Comparison of ENCODE assay signal across 12 cellular contexts in genomic region chr17:45093444-45094110, GRCh38. TPM values are rescaled to one million over a fixed set of nuclear protein-coding genes. Genes with fewer than 3 reads are reported as not detected.
DNase-seq lines count a peak whose midpoint lies in the region; ATAC-seq and TF ChIP-seq lines count a peak whose summit lies in the region.
"Had no signal": no experiment of that assay in that cellular context is flagged by ENCODE, and none has a peak within 500 bp of the region (broad histone marks: within the 10 kb centered on the region; RNA-seq: fewer than 3 reads in every experiment).

No MANE protein-coding gene starts in this region.

- H3K27me3 ChIP-seq in adipocyte (replicated peaks; ENCODE audit: control insufficient read depth, insufficient read depth, low read length) = no peaks in the 10 kb centered on the region
- H3K27me3 ChIP-seq in trophoblast cell (ENCODE audit: insufficient read depth, low read length) = no peaks in the 10 kb centered on the region

- WGBS in trophoblast cell (ENCODE audit: extremely low coverage, insufficient coverage, insufficient read length) = no CpG with 5 or more reads among the region's 13 CpGs

- H4K91ac ChIP-seq in trophoblast cell (ENCODE audit: low read depth, low read length) = no peak overlapping the region

- no peak overlapping the region for H3K4ac ChIP-seq in trophoblast cell (ENCODE audit: low read depth, low read length)

- TF ChIP-seq CTCF in 22Rv1 (IDR thresholded peaks at IDR 0.05) (no peak), GM20000 (IDR thresholded peaks at IDR 0.05; ENCODE audit: extremely low read depth, missing control alignments) (no peak)

- H3K79me2 ChIP-seq in trophoblast cell (ENCODE audit: control insufficient read depth, insufficient read depth, low read length, poor library complexity) = no peaks in the 10 kb centered on the region

- H3K4me3 ChIP-seq in adipocyte (ENCODE audit: low read length) (peak overlapping the region; percentile 14), trophoblast cell (ENCODE audit: low read depth, low read length) (no peak overlapping the region)

- H3K4me2 ChIP-seq in trophoblast cell (ENCODE audit: low read length) = no peak overlapping the region

- H2BK120ac ChIP-seq in trophoblast cell (ENCODE audit: insufficient read depth, low read length, poor library complexity) = no peak overlapping the region

- no peak overlapping the region for H4K8ac ChIP-seq in trophoblast cell (ENCODE audit: low read depth, low read length)

- ATAC-seq in HG02798 (IDR thresholded peaks at IDR 0.05; ENCODE audit: poor library complexity, unreplicated experiment) (no peak), GM18502 (IDR thresholded peaks at IDR 0.05; ENCODE audit: poor library complexity, unreplicated experiment) (no peak)

- H2BK5ac ChIP-seq in trophoblast cell (ENCODE audit: low read depth, low read length, poor library complexity) = no peak overlapping the region

- H3K9ac ChIP-seq in adipocyte (ENCODE audit: low read length) = peak overlapping the region; percentile 75
- no peak overlapping the region for H3K9ac ChIP-seq in trophoblast cell (ENCODE audit: low read length)

- no peak overlapping the region for H2AK5ac ChIP-seq in trophoblast cell (ENCODE audit: low read length)

- no peak overlapping the region for H4K12ac ChIP-seq in trophoblast cell (ENCODE audit: low read depth, low read length)

- peak overlapping the region; percentile 32 for H3K27ac ChIP-seq in 22Rv1
- H3K27ac ChIP-seq in trophoblast cell (ENCODE audit: low read depth, low read length) = peak overlapping the region; percentile 4

- no peak for DNase-seq in adipocyte (ENCODE audit: low read depth)
- DNase-seq in globus pallidus (ENCODE audit: low spot score) = peak; percentile 29
- peak; percentile 27 to 49 for DNase-seq in trophoblast cell
- no peak for DNase-seq in GM20000 (ENCODE audit: low spot score)
- DNase-seq in mucosa of gallbladder (ENCODE audit: low spot score) = no peak
- DNase-seq: activated CD4-positive, alpha-beta T cell treated with anti-CD3 and anti-CD28 coated beads, Interleukin-2, amount 50 U/mL, for 1 hour; AML-193; MV-4-11; OCI-M1 had no signal

- no peak overlapping the region for H3K14ac ChIP-seq in trophoblast cell (ENCODE audit: low read length)

- H2AFZ ChIP-seq in trophoblast cell (ENCODE audit: insufficient read depth, low read length, poor library complexity) = no peak overlapping the region

- H2BK12ac ChIP-seq in trophoblast cell (ENCODE audit: low read length) = peak overlapping the region; percentile 23

- H3K36me3 ChIP-seq in adipocyte (ENCODE audit: control insufficient read depth, insufficient read depth, low read length, severe bottlenecking) = peaks cover 80% of the 10 kb centered on the region
- H3K36me3 ChIP-seq in trophoblast cell (ENCODE audit: control insufficient read depth in 1 of 2, insufficient read depth in 2 of 2, low read length in 2 of 2) = peaks cover 70 to 75% of the 10 kb centered on the region in 2 experiments

- no peak overlapping the region for H3K18ac ChIP-seq in trophoblast cell (ENCODE audit: low read length)

- H3K9me3 ChIP-seq in adipocyte (ENCODE audit: control insufficient read depth, low read length) = no peaks in the 10 kb centered on the region
- no peaks in the 10 kb centered on the region for H3K9me3 ChIP-seq in trophoblast cell (ENCODE audit: insufficient read depth, low read depth, low read length)

- no peak overlapping the region for H3K23ac ChIP-seq in trophoblast cell (ENCODE audit: low read length)

- no peaks in the 10 kb centered on the region for H3K79me1 ChIP-seq in trophoblast cell (ENCODE audit: low read length)

- H3K4me1 ChIP-seq in adipocyte (ENCODE audit: control insufficient read depth, insufficient read depth, low read length) (peaks cover 77% of the 10 kb centered on the region), trophoblast cell (ENCODE audit: control insufficient read depth in 1 of 2, insufficient read depth in 2 of 2, low read length in 2 of 2) (peaks cover 9 to 11% of the 10 kb centered on the region in 2 experiments)

RNA-seq across cellular contexts. Expression of gene NMT1, which starts 32.5 kb away (rescaled TPM):
- polyA plus RNA-seq in trophoblast cell (2013) = 114 and 115 TPM in 2 replicates
- total RNA-seq in mucosa of gallbladder = 109 TPM

RNA-seq across cellular contexts. Expression of gene PLCD3, which starts 38.7 kb away (rescaled TPM):
- 53.9 and 61.0 TPM in 2 replicates for polyA plus RNA-seq in trophoblast cell (2013)
- total RNA-seq in mucosa of gallbladder = 63.6 TPM

RNA-seq across cellular contexts. Expression of gene ACBD4, which starts 41.9 kb away (rescaled TPM):
- 3.8 TPM in 2 replicates for polyA plus RNA-seq in trophoblast cell (2013)
- 29.8 TPM for total RNA-seq in mucosa of gallbladder

RNA-seq across cellular contexts. Expression of gene DCAKD, which starts 42.1 kb away (rescaled TPM):
- polyA plus RNA-seq in trophoblast cell (2013) = 34.4 and 36.2 TPM in 2 replicates
- total RNA-seq in mucosa of gallbladder = 38.3 TPM

RNA-seq across cellular contexts. Expression of gene HEXIM1, which starts 54.7 kb away (rescaled TPM):
- polyA plus RNA-seq in trophoblast cell (2013) = 108 and 114 TPM in 2 replicates
- 62.5 TPM for total RNA-seq in mucosa of gallbladder

Comparison
In these comparisons a context has a peak if more than half of its experiments do, and no peak if none do; other contexts are left out.
1. DNase-seq: peak in globus pallidus (single experiment) and trophoblast cell (2 of 2); none in adipocyte (single experiment), GM20000 (single experiment) and mucosa of gallbladder (single experiment).